1 cellular context compared by ENCODE assay signal in genomic region chr13:40789275-40790231, GRCh38.
A peak's percentile ranks its signal among the peaks of the same experiment; 100 is the strongest.
TF ChIP-seq lines count a peak whose summit lies in the region.

Gene SLC25A15, plus strand, starts transcription at chr13:40789611. Its CDS starts 3,616 bp downstream, at chr13:40793227.

TF ChIP-seq in K562, 482 proteins besides CTCF, POLR2A, EP300 and RAD21 (continued from another document):
- TF ChIP-seq MGA (IDR thresholded peaks at IDR 0.05) (peak; percentile 62), PML (IDR thresholded peaks at IDR 0.05; ENCODE audit: low read length) (no peak), SAFB (IDR thresholded peaks at IDR 0.05; ENCODE audit: borderline replicate concordance, low read depth, low read length) (peak; percentile 43; the same call in 1 of the 2 replicates)
- TF ChIP-seq, protein P1, sequence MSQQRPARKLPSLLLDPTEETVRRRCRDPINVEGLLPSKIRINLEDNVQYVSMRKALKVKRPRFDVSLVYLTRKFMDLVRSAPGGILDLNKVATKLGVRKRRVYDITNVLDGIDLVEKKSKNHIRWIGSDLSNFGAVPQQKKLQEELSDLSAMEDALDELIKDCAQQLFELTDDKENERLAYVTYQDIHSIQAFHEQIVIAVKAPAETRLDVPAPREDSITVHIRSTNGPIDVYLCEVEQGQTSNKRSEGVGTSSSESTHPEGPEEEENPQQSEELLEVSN (IDR thresholded peaks at IDR 0.05; ENCODE audit: borderline replicate concordance in 1 of 2, extremely low read depth in 1 of 2, insufficient read depth in 1 of 2, insufficient read length in 1 of 2, low read depth in 1 of 2, low read length in 1 of 2, poor library complexity in 1 of 2, severe bottlenecking in 1 of 2) = peak; percentile 46 to 84
TF ChIP-seq in K562: peak in this region for 52.
